Comparison of ENCODE assay signal across 30 cellular contexts in genomic region chr4:76166480-76166879, GRCh38.
"Had no signal": no experiment of that assay in that cellular context is flagged by ENCODE, and none has a peak within 500 bp of the region (broad histone marks: within the 10 kb centered on the region; RNA-seq: fewer than 3 reads in every experiment).

No MANE protein-coding gene starts in this region.

- H3K4me3 ChIP-seq: ascending aorta, breast epithelium, cardiac muscle cell, esophagus squamous epithelium had no signal

- H3K4me1 Mint-ChIP-seq: activated CD8-positive, alpha-beta memory T cell treated with anti-CD3 and anti-CD28 coated beads, Interleukin-2, amount 10 ng/mL, durations not matched to agents 7 days and 5 days; activated naive CD4-positive, alpha-beta T cell treated with anti-CD3 and anti-CD28 coated beads, Interleukin-2, amount 10 ng/mL, durations not matched to agents 7 days and 5 days; activated naive CD8-positive, alpha-beta T cell treated with anti-CD3 and anti-CD28 coated beads, Interleukin-2, amount 10 ng/mL, durations not matched to agents 7 days and 5 days; brain; central memory CD8-positive, alpha-beta T cell; T-helper 17 cell had no signal

- H3K27me3 ChIP-seq: ascending aorta, breast epithelium, cardiac muscle cell, esophagus squamous epithelium had no signal

- DNase-seq: activated CD4-positive, alpha-beta memory T cell treated with anti-CD3 and anti-CD28 coated beads for 36 hours; activated CD4-positive, alpha-beta T cell treated with anti-CD3 and anti-CD28 coated beads for 1 hour; activated CD4-positive, alpha-beta T cell treated with anti-CD3 and anti-CD28 coated beads for 48 hours; activated CD8-positive, alpha-beta memory T cell treated with anti-CD3 and anti-CD28 coated beads, Interleukin-2, amount 10 ng/mL, durations not matched to agents 7 days and 5 days; activated CD8-positive, alpha-beta memory T cell treated with anti-CD3 and anti-CD28 coated beads, Interleukin-2, amount 50 U/mL, for 4 hours; activated CD8-positive, alpha-beta T cell treated with anti-CD3 and anti-CD28 coated beads, Interleukin-2, amount 10 ng/mL, durations not matched to agents 7 days and 5 days; activated effector memory CD4-positive, alpha-beta T cell treated with anti-CD3 and anti-CD28 coated beads, Interleukin-2, amount 50 U/mL, for 16 hours; activated naive CD4-positive, alpha-beta T cell treated with anti-CD3 and anti-CD28 coated beads, Interleukin-2, amount 10 ng/mL, durations not matched to agents 7 days and 5 days; activated naive CD8-positive, alpha-beta T cell treated with anti-CD3 and anti-CD28 coated beads, Interleukin-2, amount 10 ng/mL, durations not matched to agents 7 days and 5 days; activated T-cell treated with anti-CD3 and anti-CD28 coated beads, Interleukin-2, amount 50 U/mL, for 1 hour; activated T-cell treated with anti-CD3 and anti-CD28 coated beads, Interleukin-2, amount 50 U/mL, for 48 hours; cortex of kidney; dermis blood vessel endothelial cell; effector CD8-positive, alpha-beta T cell; esophagus squamous epithelium; foreskin melanocyte; head of caudate nucleus; T-helper 1 cell; T-helper 17 cell; T1000 had no signal

- H3K4me1 ChIP-seq: ascending aorta, breast epithelium, esophagus squamous epithelium had no signal

- H3K9me3 Mint-ChIP-seq: activated CD4-positive, alpha-beta memory T cell treated with anti-CD3 and anti-CD28 coated beads for 36 hours; activated naive CD4-positive, alpha-beta T cell treated with anti-CD3 and anti-CD28 coated beads, Interleukin-2, amount 10 ng/mL, durations not matched to agents 7 days and 5 days; activated naive CD4-positive, alpha-beta T cell treated with anti-CD3 and anti-CD28 coated beads, Interleukin-2, amount 50 U/mL, for 72 hours; activated naive CD8-positive, alpha-beta T cell treated with anti-CD3 and anti-CD28 coated beads, Interleukin-2, amount 10 ng/mL, durations not matched to agents 7 days and 5 days; activated T-helper 1 cell treated with anti-CD3 and anti-CD28 coated beads, Interleukin-12 subunit alpha, Interleukin-12 subunit beta, Interleukin-2, Interleukin-4 antibody, amounts not matched to agents 30 ng/mL and 10 ng/mL and 1 ng/mL, durations not matched to agents 14 hours and 24 hours and 36 hours; activated T-helper 2 cell treated with anti-CD3 and anti-CD28 coated beads, Interferon-gamma antibody, Interleukin-2, Interleukin-4, amounts not matched to agents 10 μg/mL and 5 μg/mL and 100 μg/mL, durations not matched to agents 14 hours and 24 hours and 36 hours; brain; central memory CD8-positive, alpha-beta T cell; T-helper 2 cell treated with Interferon-gamma antibody and Interleukin-4, amounts not matched to agents 5 μg/mL and 100 μg/mL, for 36 hours had no signal

- H3K9me3 ChIP-seq: ascending aorta, breast epithelium, esophagus squamous epithelium had no signal

- ATAC-seq: activated CD8-positive, alpha-beta memory T cell treated with anti-CD3 and anti-CD28 coated beads, Interleukin-2, amount 10 ng/mL, durations not matched to agents 7 days and 5 days; activated CD8-positive, alpha-beta T cell treated with anti-CD3 and anti-CD28 coated beads, Interleukin-2, amount 10 ng/mL, durations not matched to agents 7 days and 5 days; activated naive CD4-positive, alpha-beta T cell treated with anti-CD3 and anti-CD28 coated beads, Interleukin-2, amount 50 U/mL, for 72 hours; T-helper 17 cell had no signal

- H3K36me3 Mint-ChIP-seq: activated naive CD4-positive, alpha-beta T cell treated with anti-CD3 and anti-CD28 coated beads, Interleukin-2, amount 50 U/mL, for 72 hours had no signal

- H3K27ac ChIP-seq: ascending aorta, breast epithelium, cardiac muscle cell, epithelial cell of prostate, esophagus squamous epithelium had no signal

- H3K4me3 Mint-ChIP-seq: activated CD4-positive, alpha-beta memory T cell treated with anti-CD3 and anti-CD28 coated beads for 36 hours; activated CD8-positive, alpha-beta memory T cell treated with anti-CD3 and anti-CD28 coated beads, Interleukin-2, amount 10 ng/mL, durations not matched to agents 7 days and 5 days; activated CD8-positive, alpha-beta T cell treated with anti-CD3 and anti-CD28 coated beads, Interleukin-2, amount 10 ng/mL, durations not matched to agents 7 days and 5 days; activated naive CD4-positive, alpha-beta T cell treated with anti-CD3 and anti-CD28 coated beads, Interleukin-2, amount 10 ng/mL, durations not matched to agents 7 days and 5 days; activated naive CD8-positive, alpha-beta T cell treated with anti-CD3 and anti-CD28 coated beads, Interleukin-2, amount 10 ng/mL, durations not matched to agents 7 days and 5 days; activated T-helper 1 cell treated with anti-CD3 and anti-CD28 coated beads, Interleukin-12 subunit alpha, Interleukin-12 subunit beta, Interleukin-2, Interleukin-4 antibody, amounts not matched to agents 30 ng/mL and 10 ng/mL and 1 ng/mL, durations not matched to agents 14 hours and 24 hours and 36 hours; brain; central memory CD8-positive, alpha-beta T cell; T-helper 17 cell; T-helper 2 cell treated with Interferon-gamma antibody and Interleukin-4, amounts not matched to agents 5 μg/mL and 100 μg/mL, for 36 hours had no signal

- H3K27ac Mint-ChIP-seq: activated CD4-positive, alpha-beta memory T cell treated with anti-CD3 and anti-CD28 coated beads for 36 hours; activated CD8-positive, alpha-beta memory T cell treated with anti-CD3 and anti-CD28 coated beads, Interleukin-2, amount 10 ng/mL, durations not matched to agents 7 days and 5 days; activated CD8-positive, alpha-beta T cell treated with anti-CD3 and anti-CD28 coated beads, Interleukin-2, amount 10 ng/mL, durations not matched to agents 7 days and 5 days; activated naive CD4-positive, alpha-beta T cell treated with anti-CD3 and anti-CD28 coated beads, Interleukin-2, amount 10 ng/mL, durations not matched to agents 7 days and 5 days; activated naive CD4-positive, alpha-beta T cell treated with anti-CD3 and anti-CD28 coated beads, Interleukin-2, amount 50 U/mL, for 72 hours; activated naive CD8-positive, alpha-beta T cell treated with anti-CD3 and anti-CD28 coated beads, Interleukin-2, amount 10 ng/mL, durations not matched to agents 7 days and 5 days; activated T-helper 1 cell treated with anti-CD3 and anti-CD28 coated beads, Interleukin-12 subunit alpha, Interleukin-12 subunit beta, Interleukin-2, Interleukin-4 antibody, amounts not matched to agents 30 ng/mL and 10 ng/mL and 1 ng/mL, durations not matched to agents 14 hours and 24 hours and 36 hours; activated T-helper 2 cell treated with anti-CD3 and anti-CD28 coated beads, Interferon-gamma antibody, Interleukin-2, Interleukin-4, amounts not matched to agents 10 μg/mL and 5 μg/mL and 100 μg/mL, durations not matched to agents 14 hours and 24 hours and 36 hours; T-helper 17 cell; T-helper 2 cell treated with Interferon-gamma antibody and Interleukin-4, amounts not matched to agents 5 μg/mL and 100 μg/mL, for 36 hours had no signal

- H3K27me3 Mint-ChIP-seq: activated CD4-positive, alpha-beta memory T cell treated with anti-CD3 and anti-CD28 coated beads for 36 hours; activated CD8-positive, alpha-beta memory T cell treated with anti-CD3 and anti-CD28 coated beads, Interleukin-2, amount 10 ng/mL, durations not matched to agents 7 days and 5 days; activated naive CD4-positive, alpha-beta T cell treated with anti-CD3 and anti-CD28 coated beads, Interleukin-2, amount 10 ng/mL, durations not matched to agents 7 days and 5 days; activated naive CD8-positive, alpha-beta T cell treated with anti-CD3 and anti-CD28 coated beads, Interleukin-2, amount 10 ng/mL, durations not matched to agents 7 days and 5 days; brain; central memory CD8-positive, alpha-beta T cell; T-helper 17 cell had no signal
